9 cellular contexts compared by ENCODE assay signal in the genomic region with DNA sequence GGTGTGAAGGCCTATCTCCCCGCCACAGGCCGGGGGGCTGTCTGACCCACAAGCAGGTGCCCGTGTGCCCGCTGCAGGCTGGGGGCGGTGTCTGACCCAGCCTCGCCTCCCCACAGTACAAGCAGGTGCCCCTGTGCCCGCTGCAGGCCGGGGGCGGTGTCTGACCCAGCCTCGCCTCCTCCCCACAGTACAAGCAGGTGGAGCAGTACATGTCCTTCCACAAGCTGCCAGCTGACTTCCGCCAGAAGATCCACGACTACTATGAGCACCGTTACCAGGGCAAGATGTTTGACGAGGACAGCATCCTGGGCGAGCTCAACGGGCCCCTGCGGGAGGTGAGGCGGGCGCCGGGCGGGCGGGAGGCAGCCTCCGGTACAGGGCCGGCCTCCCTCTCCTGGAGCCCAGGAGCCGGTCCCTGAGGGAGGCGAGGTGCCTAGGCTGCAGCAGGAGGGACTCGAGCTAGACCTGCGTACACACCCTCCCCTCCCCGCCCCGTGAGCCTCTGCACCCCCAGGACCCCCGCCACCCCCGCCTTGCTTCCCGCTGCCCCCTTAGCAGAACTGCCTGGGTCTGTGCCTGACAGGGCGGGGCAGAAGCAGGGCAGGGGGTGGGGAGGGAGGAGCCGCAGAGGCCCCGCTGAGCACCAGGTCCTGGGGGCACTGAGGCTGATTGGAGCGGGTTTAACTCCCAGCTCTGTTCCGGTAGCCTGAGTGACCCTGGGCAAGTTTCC. TPM values are rescaled to one million over a fixed set of nuclear protein-coding genes. Genes with fewer than 3 reads are reported as not detected.
DNase-seq lines count a peak whose midpoint lies in the region; ATAC-seq and TF ChIP-seq lines count a peak whose summit lies in the region.
"Had no signal": no experiment of that assay in that cellular context is flagged by ENCODE, and none has a peak within 500 bp of the region (broad histone marks: within the 10 kb centered on the region; RNA-seq: fewer than 3 reads in every experiment).

No MANE protein-coding gene starts in this region.

- TF ChIP-seq CTCF in RWPE1 (conservative IDR thresholded peaks at IDR 0.05; ENCODE audit: low read depth) = no peak

- H3K4me1 Mint-ChIP-seq in activated naive CD8-positive, alpha-beta T cell (ENCODE audit: low read depth) = peaks cover 13% of the 10 kb centered on the region

- ATAC-seq in GM18519 (IDR thresholded peaks at IDR 0.05; ENCODE audit: low FRiP score, unreplicated experiment) (no peak), HG02623 (IDR thresholded peaks at IDR 0.05; ENCODE audit: unreplicated experiment) (no peak)

- H3K36me3 ChIP-seq in BLaER1 (peaks cover 18% of the 10 kb centered on the region), mucosa of stomach (ENCODE audit: control insufficient read depth, insufficient read depth, low read length) (no peaks in the 10 kb centered on the region), MG63 (no peaks in the 10 kb centered on the region)
- H3K36me3 ChIP-seq: neural progenitor cell had no signal

- H3K9ac ChIP-seq in BLaER1 = peak overlapping the region; percentile 60
- peak overlapping the region; percentile 34 for H3K9ac ChIP-seq in mucosa of stomach (ENCODE audit: low read length)
- H3K9ac ChIP-seq: neural progenitor cell had no signal

- H3K9me3 ChIP-seq in BLaER1 (no peaks in the 10 kb centered on the region), mucosa of stomach (ENCODE audit: control insufficient read depth, low read length) (no peaks in the 10 kb centered on the region), MG63 (no peaks in the 10 kb centered on the region)

- peak overlapping the region; percentile 56 for H3K4me3 ChIP-seq in BLaER1
- H3K4me3 ChIP-seq in mucosa of stomach (ENCODE audit: low read length) = no peak overlapping the region
- H3K4me3 ChIP-seq in MG63 = no peak overlapping the region
- H3K4me3 ChIP-seq: neural progenitor cell had no signal

- H3K27ac ChIP-seq in BLaER1 (peak overlapping the region; percentile 85), RWPE1 (no peak overlapping the region; the same call in 1 of the 2 replicates)
- H3K27ac ChIP-seq: neural progenitor cell had no signal

- DNase-seq in Kasumi-1 (lab: John Stamatoyannopoulos, UW) (peak; percentile 49 to 66), MG63 (no peak), RWPE1 (ENCODE audit: low spot score) (no peak)

- no peaks in the 10 kb centered on the region for H3K27me3 ChIP-seq in BLaER1
- peaks cover 33% of the 10 kb centered on the region for H3K27me3 ChIP-seq in mucosa of stomach (ENCODE audit: control insufficient read depth, insufficient read depth, low read length)
- no peaks in the 10 kb centered on the region for H3K27me3 ChIP-seq in MG63
- H3K27me3 ChIP-seq: neural progenitor cell had no signal

- H3K4me3 Mint-ChIP-seq in activated naive CD8-positive, alpha-beta T cell = peak overlapping the region; percentile 95

- H3K9me3 Mint-ChIP-seq in activated naive CD8-positive, alpha-beta T cell (ENCODE audit: low read depth) = no peaks in the 10 kb centered on the region
- H3K9me3 Mint-ChIP-seq: neural progenitor cell had no signal

- CTCF ChIA-PET in RWPE1 (lab: Yijun Ruan, JAX) = interaction anchor here (0.6 kb wide), 1 partner anchor 174 kb away, joined by 3 read pairs; no protein-coding TSS in a partner anchor

- no peaks in the 10 kb centered on the region for H3K36me3 Mint-ChIP-seq in activated naive CD8-positive, alpha-beta T cell

- H3K4me1 ChIP-seq in BLaER1 = peaks cover 59% of the 10 kb centered on the region
- peaks cover 15% of the 10 kb centered on the region for H3K4me1 ChIP-seq in mucosa of stomach (ENCODE audit: control insufficient read depth, insufficient read depth, low read length)
- H3K4me1 ChIP-seq: neural progenitor cell had no signal

- H3K27ac Mint-ChIP-seq in activated naive CD8-positive, alpha-beta T cell = peak overlapping the region; percentile 94

- POLR2A ChIA-PET in RWPE1 (lab: Yijun Ruan, JAX; ENCODE audit: low non-redundant PET) = no interaction called here

- peak overlapping the region; percentile 91 for H3K4me2 ChIP-seq in BLaER1
- H3K4me2 ChIP-seq: neural progenitor cell had no signal

- no peaks in the 10 kb centered on the region for H4K20me1 ChIP-seq in BLaER1

- no peaks in the 10 kb centered on the region for H3K27me3 Mint-ChIP-seq in activated naive CD8-positive, alpha-beta T cell

RNA-seq across cellular contexts. Expression of a gene that starts 20.6 kb away (rescaled TPM):
- total RNA-seq in MG63 (2014; rRNA removed; shearing (Covaris generic); ENCODE audit: low replicate concordance) = 0.46 TPM in 1 of 2 replicates, not detected in the other

RNA-seq across cellular contexts. Expression of a gene that starts 23.1 kb away (rescaled TPM):
- total RNA-seq in MG63 (2014; rRNA removed; shearing (Covaris generic); ENCODE audit: low replicate concordance) = 20.1 and 33.2 TPM in 2 replicates

RNA-seq across cellular contexts. Expression of a gene that starts 29.4 kb away (rescaled TPM):
- not detected in 2 replicates for total RNA-seq in MG63 (2014; rRNA removed; shearing (Covaris generic); ENCODE audit: low replicate concordance)

RNA-seq across cellular contexts. Expression of a gene that starts 37.8 kb away (rescaled TPM):
- total RNA-seq in MG63 (2014; rRNA removed; shearing (Covaris generic); ENCODE audit: low replicate concordance) = 222 and 323 TPM in 2 replicates

RNA-seq across cellular contexts. Expression of a gene that starts 52.8 kb away (rescaled TPM):
- total RNA-seq in MG63 (2014; rRNA removed; shearing (Covaris generic); ENCODE audit: low replicate concordance) = 22.0 and 23.5 TPM in 2 replicates

Comparison
In these comparisons a context has a peak if more than half of its experiments do, and no peak if none do; other contexts are left out.
1. DNase-seq: peak in Kasumi-1 (2 of 2); none in MG63 (single experiment) and RWPE1 (single experiment).